8 cellular contexts compared by ENCODE assay signal in the genomic region with DNA sequence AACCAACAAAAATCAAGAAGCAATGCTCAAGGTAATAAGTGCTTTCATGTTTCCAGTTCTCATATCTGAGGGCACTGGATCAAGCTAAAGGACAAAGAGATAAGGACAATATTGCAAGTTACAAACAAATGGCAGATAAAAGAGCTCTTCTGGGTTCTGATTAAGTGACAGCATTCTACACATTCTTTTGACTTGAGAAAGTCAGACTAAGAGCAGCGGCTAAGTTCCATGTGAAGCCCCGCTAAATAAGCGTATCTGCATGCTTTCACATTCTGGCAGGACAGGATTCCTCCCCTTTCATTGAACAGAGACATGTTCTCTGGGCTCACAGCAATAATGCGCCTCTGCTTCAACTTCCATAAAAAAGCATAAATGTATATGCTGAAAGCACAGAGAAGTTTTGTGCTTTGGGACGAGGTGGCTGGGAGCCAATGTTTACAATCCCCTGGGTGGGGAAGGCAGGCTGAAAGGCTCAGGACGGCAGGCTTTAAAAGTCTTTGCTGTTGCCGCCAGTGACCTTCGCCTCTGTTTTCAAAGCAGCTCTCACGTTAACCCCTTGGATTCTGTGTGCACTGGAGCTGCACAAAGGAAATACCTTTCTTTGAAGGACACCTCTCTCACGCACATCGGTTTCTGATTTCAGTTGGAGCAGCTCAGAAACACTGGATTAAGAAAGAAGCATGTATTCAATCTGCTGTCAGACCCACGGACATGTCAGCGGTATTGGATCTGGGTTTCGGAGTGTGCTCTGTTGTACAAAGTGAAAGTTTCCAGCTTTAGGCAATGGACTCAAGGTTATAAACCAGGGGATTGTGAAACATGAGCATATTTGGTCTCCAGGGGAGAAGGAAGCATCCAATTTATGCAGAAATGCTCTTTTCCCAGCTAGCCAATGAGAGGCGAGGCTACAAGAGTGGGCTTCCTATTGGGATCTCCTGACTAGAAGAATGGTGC.
A peak's percentile ranks its signal among the peaks of the same experiment; 100 is the strongest.
DNase-seq lines count a peak whose midpoint lies in the region; ATAC-seq and TF ChIP-seq lines count a peak whose summit lies in the region.

No MANE protein-coding gene starts in this region.

- intact Hi-C loops in uterus (cut with DNase I; ENCODE audit: low total_unique reads), result no loop called here

- TF ChIP-seq POLR2A in uterus (IDR thresholded peaks at IDR 0.05), result peak in 1 of 2 donors; percentile 20

- no peak for DNase-seq in activated T-cell treated with anti-CD3 and anti-CD28 coated beads, Interleukin-2, amount 50 U/mL, for 72 hours
- DNase-seq in activated T-cell treated with anti-CD3 and anti-CD28 coated beads, Interleukin-2, amount 50 U/mL, for 1 hour, result no peak
- DNase-seq in SW480 (ENCODE audit: low spot score) (peak; percentile 99), uterus (peak; percentile 17 to 38), GM13976 (ENCODE audit: low spot score) (no peak)
- DNase-seq in activated CD8-positive, alpha-beta memory T cell treated with anti-CD3 and anti-CD28 coated beads, Interleukin-2, amount 50 U/mL, for 4 hours, result no peak

- H3K9me3 Mint-ChIP-seq in activated T-cell treated with anti-CD3 and anti-CD28 coated beads, Interleukin-2, amount 50 U/mL, for 72 hours, result peaks cover 4% of the 10 kb centered on the region in 2 donors

- H3K27ac Mint-ChIP-seq in activated T-cell treated with anti-CD3 and anti-CD28 coated beads, Interleukin-2, amount 50 U/mL, for 72 hours, result peak overlapping the region; percentile 97

- H3K4me1 Mint-ChIP-seq in activated T-cell treated with anti-CD3 and anti-CD28 coated beads, Interleukin-2, amount 50 U/mL, for 72 hours (ENCODE audit: low read depth), result peaks cover 50% of the 10 kb centered on the region

- TF ChIP-seq CTCF in uterus (IDR thresholded peaks at IDR 0.05) (no peak), GM13976 (IDR thresholded peaks at IDR 0.05; ENCODE audit: borderline replicate concordance, control extremely low read depth, extremely low read depth, insufficient read depth, missing control alignments) (no peak)

- H3K9ac ChIP-seq in muscle layer of colon (ENCODE audit: low read length), result peak overlapping the region; percentile 29

- H3K36me3 ChIP-seq in esophagus (ENCODE audit: control insufficient read depth in 2 of 2, insufficient read depth in 2 of 2, low read length in 1 of 2), result no peaks in the 10 kb centered on the region
- no peaks in the 10 kb centered on the region for H3K36me3 ChIP-seq in muscle layer of colon (ENCODE audit: insufficient read depth, low read length)
- H3K36me3 ChIP-seq in uterus, result no peaks in the 10 kb centered on the region

- H3K9me3 ChIP-seq in esophagus (ENCODE audit: control insufficient read depth in 2 of 2, insufficient read depth in 1 of 2, low read depth in 1 of 2, low read length in 1 of 2) (no peaks in the 10 kb centered on the region), muscle layer of colon (ENCODE audit: low read length) (no peaks in the 10 kb centered on the region), uterus (no peaks in the 10 kb centered on the region)

- peaks cover 4 to 29% of the 10 kb centered on the region in 2 donors for H3K36me3 Mint-ChIP-seq in activated T-cell treated with anti-CD3 and anti-CD28 coated beads, Interleukin-2, amount 50 U/mL, for 72 hours (ENCODE audit: insufficient read depth in 2 of 2)

- in situ Hi-C loops in GM13976 (cut with MboI; ENCODE audit: low sequenced_read_pairs, unreplicated experiment), result no loop called here

- H3K27ac ChIP-seq in esophagus (ENCODE audit: low read depth in 2 of 2, low read length in 1 of 2), result peak overlapping the region; percentile 52 to 56
- H3K27ac ChIP-seq in muscle layer of colon (ENCODE audit: low read depth, low read length), result peak overlapping the region; percentile 75
- peak overlapping the region; percentile 72 to 74 for H3K27ac ChIP-seq in uterus

- ATAC-seq in activated T-cell treated with anti-CD3 and anti-CD28 coated beads, Interleukin-2, amount 50 U/mL, for 72 hours (replicated peaks in 1 of 2), result no peak

- H3K4me3 ChIP-seq in esophagus (ENCODE audit: low read depth in 1 of 2, low read length in 2 of 2) (peak overlapping the region; percentile 49 to 64), muscle layer of colon (ENCODE audit: low read depth in 1 of 2, low read length in 2 of 2) (peak overlapping the region; percentile 53 to 66), uterus (peak overlapping the region; percentile 35 to 44)

- H3K4me3 Mint-ChIP-seq in activated T-cell treated with anti-CD3 and anti-CD28 coated beads, Interleukin-2, amount 50 U/mL, for 72 hours, result peak overlapping the region; percentile 48 to 66

- H3K4me1 ChIP-seq in esophagus (ENCODE audit: control insufficient read depth in 2 of 2, insufficient read depth in 2 of 2, low read length in 1 of 2), result no peaks in the 10 kb centered on the region
- H3K4me1 ChIP-seq in muscle layer of colon (ENCODE audit: insufficient read depth, low read length), result peaks cover 9% of the 10 kb centered on the region
- H3K4me1 ChIP-seq in uterus, result no peaks in the 10 kb centered on the region

- H3K27me3 ChIP-seq in esophagus (ENCODE audit: control insufficient read depth in 1 of 2, insufficient read depth in 2 of 2, low read length in 2 of 2), result no peaks in the 10 kb centered on the region
- no peaks in the 10 kb centered on the region for H3K27me3 ChIP-seq in muscle layer of colon (ENCODE audit: control insufficient read depth in 1 of 2, insufficient read depth in 2 of 2, low read length in 2 of 2)
- H3K27me3 ChIP-seq in uterus, result no peaks in the 10 kb centered on the region

- 15 to 20% methylated on average over 15 of the region's 15 CpGs for WGBS in esophagus, 2 donors

- no peaks in the 10 kb centered on the region for H3K27me3 Mint-ChIP-seq in activated T-cell treated with anti-CD3 and anti-CD28 coated beads, Interleukin-2, amount 50 U/mL, for 72 hours (ENCODE audit: low read depth)

Comparison
In these comparisons a context has a peak if more than half of its experiments do, and no peak if none do; other contexts are left out.
1. DNase-seq: peak in SW480 (single experiment) and uterus (2 of 2); none in activated T-cell treated with anti-CD3 and anti-CD28 coated beads, Interleukin-2, amount 50 U/mL, for 72 hours (0 of 2), activated T-cell treated with anti-CD3 and anti-CD28 coated beads, Interleukin-2, amount 50 U/mL, for 1 hour (single experiment), GM13976 (single experiment) and activated CD8-positive, alpha-beta memory T cell treated with anti-CD3 and anti-CD28 coated beads, Interleukin-2, amount 50 U/mL, for 4 hours (single experiment).
2. Peak in every context shown above with its lines, with median percentiles within 50 percentile points of each other: H3K27ac ChIP-seq and H3K4me3 ChIP-seq.